Comparison of ENCODE assay signal across 10 cellular contexts in genomic region chr13:114111577-114111976, GRCh38. TPM values are rescaled to one million over a fixed set of nuclear protein-coding genes. Genes with fewer than 3 reads are reported as not detected.
A peak's percentile ranks its signal among the peaks of the same experiment; 100 is the strongest.
DNase-seq lines count a peak whose midpoint lies in the region; ATAC-seq and TF ChIP-seq lines count a peak whose summit lies in the region.
"Had no signal": no experiment of that assay in that cellular context is flagged by ENCODE, and none has a peak within 500 bp of the region (broad histone marks: within the 10 kb centered on the region; RNA-seq: fewer than 3 reads in every experiment).

No MANE protein-coding gene starts in this region.

- peak overlapping the region; percentile 64 for H3K4me2 ChIP-seq in neural progenitor cell

- no peaks in the 10 kb centered on the region for H3K36me3 ChIP-seq in neural progenitor cell

- no peak overlapping the region for H3K4me3 Mint-ChIP-seq in chondrocyte (ENCODE audit: unreplicated experiment)
- H3K4me3 Mint-ChIP-seq in neural progenitor cell = peak overlapping the region; percentile 9
- H3K4me3 Mint-ChIP-seq in mesothelial cell of epicardium = no peak overlapping the region

- TF ChIP-seq CTCF in chondrocyte (IDR thresholded peaks at IDR 0.05) (no peak), neural progenitor cell (IDR thresholded peaks at IDR 0.05) (no peak), mesothelial cell of epicardium (IDR thresholded peaks at IDR 0.05; ENCODE audit: unreplicated experiment) (no peak)

- peaks cover 39% of the 10 kb centered on the region for H3K4me1 ChIP-seq in neural progenitor cell

- H3K27ac ChIP-seq in neural progenitor cell = peak overlapping the region; percentile 75

- no peak overlapping the region for H2AFZ ChIP-seq in neural progenitor cell (replicated peaks)

- H4K20me1 ChIP-seq in neural progenitor cell (ENCODE audit: low read depth) = no peaks in the 10 kb centered on the region

- peaks cover 82% of the 10 kb centered on the region for H3K4me1 Mint-ChIP-seq in chondrocyte (ENCODE audit: low read depth)
- H3K4me1 Mint-ChIP-seq in neural progenitor cell = peaks cover 67% of the 10 kb centered on the region
- H3K4me1 Mint-ChIP-seq in mesothelial cell of epicardium = peaks cover 27% of the 10 kb centered on the region

- peaks cover 45% of the 10 kb centered on the region for H3F3A ChIP-seq in neural progenitor cell (ENCODE audit: low read depth)

- H3K27me3 ChIP-seq in neural progenitor cell = no peaks in the 10 kb centered on the region

- no peak overlapping the region for H3K9ac ChIP-seq in neural progenitor cell

- no peaks in the 10 kb centered on the region for H3K27me3 Mint-ChIP-seq in chondrocyte (ENCODE audit: low read depth)
- peaks cover 4% of the 10 kb centered on the region for H3K27me3 Mint-ChIP-seq in neural progenitor cell (ENCODE audit: insufficient read depth, low read depth)
- peaks cover 2% of the 10 kb centered on the region for H3K27me3 Mint-ChIP-seq in mesothelial cell of epicardium (ENCODE audit: low read depth)

- no peaks in the 10 kb centered on the region for H3K9me3 ChIP-seq in neural progenitor cell (ENCODE audit: low read depth)
- H3K9me3 ChIP-seq: mucosa of descending colon had no signal

- peak overlapping the region; percentile 7 for H3K4me3 ChIP-seq in neural progenitor cell
- H3K4me3 ChIP-seq: mucosa of descending colon had no signal

- no peaks in the 10 kb centered on the region for H3K9me3 Mint-ChIP-seq in chondrocyte (ENCODE audit: low read depth)
- no peaks in the 10 kb centered on the region for H3K9me3 Mint-ChIP-seq in neural progenitor cell
- H3K9me3 Mint-ChIP-seq in mesothelial cell of epicardium = no peaks in the 10 kb centered on the region

- H3K27ac Mint-ChIP-seq in chondrocyte (ENCODE audit: unreplicated experiment) = peak overlapping the region; percentile 87
- H3K27ac Mint-ChIP-seq in neural progenitor cell = peak overlapping the region; percentile 95
- no peak overlapping the region for H3K27ac Mint-ChIP-seq in mesothelial cell of epicardium

- H3K36me3 Mint-ChIP-seq in chondrocyte (ENCODE audit: low read depth) (peaks cover 8% of the 10 kb centered on the region), neural progenitor cell (peaks cover 17% of the 10 kb centered on the region), mesothelial cell of epicardium (no peaks in the 10 kb centered on the region)

- DNase-seq in EL (peak; percentile 62), NOMO-1 treated with DMSO at 0.1 percent for 48 hours (lab: John Stamatoyannopoulos, UW; ENCODE audit: unreplicated experiment) (peak; percentile 20), chondrocyte (ENCODE audit: low spot score) (peak; percentile 10), neural progenitor cell (ENCODE audit: low spot score) (no peak), mesothelial cell of epicardium (ENCODE audit: low spot score in 2 of 2, unreplicated experiment in 2 of 2) (no peak), CD1c-positive myeloid dendritic cell (ENCODE audit: extremely low spot score) (no peak), DMS153 treated with DMSO at 0.1 percent for 48 hours (lab: John Stamatoyannopoulos, UW; ENCODE audit: unreplicated experiment) (no peak)
- DNase-seq: NCI-H774 had no signal

- ATAC-seq in GM21515 (IDR thresholded peaks at IDR 0.05; ENCODE audit: unreplicated experiment) = no peak
- ATAC-seq: mucosa of descending colon had no signal

- H3K79me2 ChIP-seq in neural progenitor cell (ENCODE audit: low read depth) = peaks cover 5% of the 10 kb centered on the region

RNA-seq across cellular contexts. Expression of gene RASA3, which starts 20.8 kb away (rescaled TPM):
- 29.9 to 40.0 TPM (median 31.2 TPM) in 3 replicates for total RNA-seq in chondrocyte
- 2.9 and 6.0 TPM in 2 replicates for total RNA-seq in neural progenitor cell (ENCODE audit: low replicate concordance)
- 13.5 to 14.6 TPM (median 13.7 TPM) in 3 replicates for total RNA-seq in mesothelial cell of epicardium

Comparison
In these comparisons a context has a peak if more than half of its experiments do, and no peak if none do; other contexts are left out.
1. DNase-seq: peak in EL (single experiment), NOMO-1 treated with DMSO at 0.1 percent for 48 hours (single experiment) and chondrocyte (single experiment); none in neural progenitor cell (single experiment), mesothelial cell of epicardium (0 of 2), CD1c-positive myeloid dendritic cell (single experiment) and DMS153 treated with DMSO at 0.1 percent for 48 hours (single experiment).